ENCODE assay signal across 12 cellular contexts in the genomic region with DNA sequence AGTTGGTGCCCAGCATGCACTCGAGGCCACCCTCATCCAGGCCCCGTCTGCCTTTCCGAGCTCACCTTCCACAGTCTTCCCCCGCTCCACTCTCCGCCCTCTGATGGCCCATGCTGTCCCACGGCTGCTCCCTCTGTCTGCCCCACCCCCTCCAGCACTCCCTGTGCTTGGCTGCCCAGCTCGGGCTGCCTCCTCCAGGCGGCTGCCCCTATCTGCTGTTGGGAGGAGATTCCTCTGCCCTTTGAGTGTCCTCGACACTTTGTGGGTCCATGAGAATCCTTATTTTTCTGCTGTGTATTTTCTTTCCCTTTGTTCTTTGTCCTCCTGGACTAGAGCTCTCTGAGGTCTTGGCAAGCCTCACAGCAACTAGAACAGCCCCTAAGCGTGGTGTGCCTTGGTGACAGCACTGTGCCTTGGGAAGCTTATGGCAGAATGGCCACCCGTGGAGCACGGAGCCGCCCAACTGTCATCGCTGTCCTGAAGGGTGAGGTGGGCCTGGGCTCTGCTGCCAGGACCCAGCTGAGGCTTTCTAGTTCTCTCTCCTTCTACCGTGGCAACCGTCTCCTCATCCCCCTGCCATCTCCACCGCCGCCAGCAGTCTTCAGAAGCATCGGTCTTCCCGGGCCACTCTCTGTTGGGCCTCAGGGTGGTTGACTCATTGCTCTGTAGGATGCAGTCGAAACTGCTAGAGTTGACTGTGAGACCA. TPM values are rescaled to one million over a fixed set of nuclear protein-coding genes. Genes with fewer than 3 reads are reported as not detected.
DNase-seq lines count a peak whose midpoint lies in the region; ATAC-seq, FAIRE-seq and TF ChIP-seq lines count a peak whose summit lies in the region.
"Had no signal": no experiment of that assay in that cellular context is flagged by ENCODE, and none has a peak within 500 bp of the region (broad histone marks: within the 10 kb centered on the region; RNA-seq: fewer than 3 reads in every experiment).

No MANE protein-coding gene starts in this region.

- H3K9me3 ChIP-seq in K562 (replicated peaks; ENCODE audit: control insufficient read depth, insufficient read depth, low read depth, low read length) (no peaks in the 10 kb centered on the region), right atrium auricular region (no peaks in the 10 kb centered on the region), body of pancreas (no peaks in the 10 kb centered on the region)
- H3K9me3 ChIP-seq: prostate gland had no signal

- ATAC-seq in activated CD4-positive, alpha-beta T cell treated with anti-CD3 and anti-CD28 coated beads for 36 hours, result no peak
- ATAC-seq in K562 (no peak), HG03175 (IDR thresholded peaks at IDR 0.05; ENCODE audit: unreplicated experiment) (no peak), body of pancreas (no peak)
- no peak for ATAC-seq in stimulated activated memory B cell treated with anti-CD40 and anti-IgM and Interleukin-4, amounts not matched to agents 10 μg/mL and 1 μg/mL and 100 μg/mL, for 72 hours

- in situ Hi-C loops in K562 (cut with MboI), result no loop called here

- H3K27me3 ChIP-seq in K562 (ENCODE audit: control insufficient read depth in 2 of 2, insufficient read depth in 2 of 2, low read length in 2 of 2) (no peaks in the 10 kb centered on the region), right atrium auricular region (no peaks in the 10 kb centered on the region), body of pancreas (no peaks in the 10 kb centered on the region)

- peaks cover 67% of the 10 kb centered on the region for H4K20me1 ChIP-seq in K562 (replicated peaks; ENCODE audit: control insufficient read depth, insufficient read depth, low read length)

- intact Hi-C loops in activated CD4-positive, alpha-beta T cell treated with anti-CD3 and anti-CD28 coated beads for 36 hours (cut with DNase I, micrococcal nuclease), result no loop called here
- intact Hi-C loops in activated CD4-positive, alpha-beta T cell treated with anti-CD3 and anti-CD28 coated beads, Interleukin-2, amount 10 ng/mL, durations not matched to agents 24 days and 14 days (cut with micrococcal nuclease), result no loop called here
- intact Hi-C loops in K562 (cut with micrococcal nuclease) (no loop called here), body of pancreas (cut with DNase I) (no loop called here)

- TF ChIP-seq POLR2A in K562 (conservative IDR thresholded peaks at IDR 0.05), result no peak
- no peak for TF ChIP-seq POLR2A in body of pancreas (IDR thresholded peaks at IDR 0.05)

- H3K27ac ChIP-seq in K562 (ENCODE audit: extremely low read depth, low read depth, low read length) (no peak overlapping the region), right atrium auricular region (peak overlapping the region; percentile 29 to 47), body of pancreas (peak overlapping the region in 1 of 4 donors; percentile 25)

- no peak overlapping the region for H3K4me3 Mint-ChIP-seq in activated CD4-positive, alpha-beta T cell treated with anti-CD3 and anti-CD28 coated beads for 36 hours
- no peak overlapping the region for H3K4me3 Mint-ChIP-seq in activated CD4-positive, alpha-beta T cell treated with anti-CD3 and anti-CD28 coated beads, Interleukin-2, amount 10 ng/mL, durations not matched to agents 24 days and 14 days
- no peak overlapping the region for H3K4me3 Mint-ChIP-seq in stimulated activated memory B cell treated with anti-CD40 and anti-IgM and Interleukin-4, amounts not matched to agents 10 μg/mL and 1 μg/mL and 100 μg/mL, for 72 hours
- H3K4me3 Mint-ChIP-seq: activated B cell treated with CpG ODN at 0.5 μM for 24 hours had no signal

- POLR2A ChIA-PET in activated CD4-positive, alpha-beta T cell treated with anti-CD3 and anti-CD28 coated beads for 36 hours (lab: Charles Lee), result no interaction called here
- POLR2A ChIA-PET in K562 (lab: Yijun Ruan, JAX), result interaction anchor here (0.5 to 2.1 kb wide), 3 partner anchors 9 to 1543 kb away, joined by 3 to 15 read pairs (median 3); no protein-coding TSS in a partner anchor

- H3K9ac ChIP-seq in K562 (ENCODE audit: insufficient read depth in 1 of 2, low read depth in 2 of 2, low read length in 2 of 2), result peak overlapping the region in 1 of 2 experiments; percentile 81; a peak in 2 of 4 replicates

- BruUV-seq in K562 (replicated peaks; lab: Mats Ljungman, UMichigan), result no TSS peak

- H3K4me3 ChIP-seq in K562 (no peak overlapping the region), right atrium auricular region (no peak overlapping the region), body of pancreas (no peak overlapping the region)
- H3K4me3 ChIP-seq: prostate gland had no signal

- CTCF ChIA-PET in activated CD4-positive, alpha-beta T cell treated with anti-CD3 and anti-CD28 coated beads for 36 hours (lab: Charles Lee), result interaction anchor here (0.5 to 2.6 kb wide), 5 partner anchors 9 to 1775 kb away, joined by 3 to 12 read pairs (median 7); a partner anchor contains a TSS
- CTCF ChIA-PET in K562 (lab: Yijun Ruan, JAX; ENCODE audit: low intra/inter-chr PET ratio), result no interaction called here

- H3K36me3 Mint-ChIP-seq in activated CD4-positive, alpha-beta T cell treated with anti-CD3 and anti-CD28 coated beads for 36 hours (ENCODE audit: low read depth), result peaks cover 36% of the 10 kb centered on the region
- H3K36me3 Mint-ChIP-seq in activated CD4-positive, alpha-beta T cell treated with anti-CD3 and anti-CD28 coated beads, Interleukin-2, amount 10 ng/mL, durations not matched to agents 24 days and 14 days (ENCODE audit: low read depth), result peaks cover 45% of the 10 kb centered on the region
- peaks cover 33% of the 10 kb centered on the region for H3K36me3 Mint-ChIP-seq in stimulated activated memory B cell treated with anti-CD40 and anti-IgM and Interleukin-4, amounts not matched to agents 10 μg/mL and 1 μg/mL and 100 μg/mL, for 72 hours

- H3K79me2 ChIP-seq in K562 (ENCODE audit: control insufficient read depth, insufficient read depth, low read length), result peaks cover 72% of the 10 kb centered on the region

- TF ChIP-seq EP300 in K562 (IDR thresholded peaks at IDR 0.05; ENCODE audit: low read length), result no peak

- DNase-seq in activated CD4-positive, alpha-beta T cell treated with anti-CD3 and anti-CD28 coated beads for 36 hours, result peak; percentile 48
- DNase-seq in activated CD4-positive, alpha-beta T cell treated with anti-CD3 and anti-CD28 coated beads, Interleukin-2, amount 10 ng/mL, durations not matched to agents 24 days and 14 days, result no peak
- DNase-seq in K562 (ENCODE audit: extremely low read depth in 1 of 4, low spot score in 3 of 4), result no peak
- no peak for DNase-seq in right atrium auricular region (ENCODE audit: low spot score)
- no peak for DNase-seq in COLO668 (lab: John Stamatoyannopoulos, UW; ENCODE audit: unreplicated experiment)
- DNase-seq in body of pancreas, result no peak
- DNase-seq: 8988T, activated B cell treated with CpG ODN at 0.5 μM for 24 hours, NCI-H1048 had no signal

- no peak for FAIRE-seq in K562 (lab: Jason Lieb, UNC)

- WGBS in K562 (ENCODE audit: insufficient coverage, low coverage, missing lambda C conversion rate), result 88% methylated on average over 18 of the region's 21 CpGs
- WGBS in body of pancreas, 2 donors, result 72 to 84% methylated on average over 21 of the region's 21 CpGs

- no peak overlapping the region for H2AFZ ChIP-seq in K562 (ENCODE audit: low read depth, low read length)

- no peaks in the 10 kb centered on the region for H3K9me1 ChIP-seq in K562 (ENCODE audit: control insufficient read depth, insufficient read depth, low read length)

- peaks cover 52% of the 10 kb centered on the region for H3K4me1 Mint-ChIP-seq in activated CD4-positive, alpha-beta T cell treated with anti-CD3 and anti-CD28 coated beads for 36 hours
- peaks cover 31% of the 10 kb centered on the region for H3K4me1 Mint-ChIP-seq in activated CD4-positive, alpha-beta T cell treated with anti-CD3 and anti-CD28 coated beads, Interleukin-2, amount 10 ng/mL, durations not matched to agents 24 days and 14 days
- peaks cover 59% of the 10 kb centered on the region for H3K4me1 Mint-ChIP-seq in stimulated activated memory B cell treated with anti-CD40 and anti-IgM and Interleukin-4, amounts not matched to agents 10 μg/mL and 1 μg/mL and 100 μg/mL, for 72 hours

- peak overlapping the region; percentile 49 for H3K27ac Mint-ChIP-seq in activated CD4-positive, alpha-beta T cell treated with anti-CD3 and anti-CD28 coated beads for 36 hours
- no peak overlapping the region for H3K27ac Mint-ChIP-seq in activated CD4-positive, alpha-beta T cell treated with anti-CD3 and anti-CD28 coated beads, Interleukin-2, amount 10 ng/mL, durations not matched to agents 24 days and 14 days
- peak overlapping the region; percentile 30 for H3K27ac Mint-ChIP-seq in stimulated activated memory B cell treated with anti-CD40 and anti-IgM and Interleukin-4, amounts not matched to agents 10 μg/mL and 1 μg/mL and 100 μg/mL, for 72 hours
- H3K27ac Mint-ChIP-seq: activated B cell treated with CpG ODN at 0.5 μM for 24 hours had no signal

- H3K27me3 Mint-ChIP-seq in activated CD4-positive, alpha-beta T cell treated with anti-CD3 and anti-CD28 coated beads for 36 hours, result no peaks in the 10 kb centered on the region
- no peaks in the 10 kb centered on the region for H3K27me3 Mint-ChIP-seq in activated CD4-positive, alpha-beta T cell treated with anti-CD3 and anti-CD28 coated beads, Interleukin-2, amount 10 ng/mL, durations not matched to agents 24 days and 14 days
- H3K27me3 Mint-ChIP-seq in stimulated activated memory B cell treated with anti-CD40 and anti-IgM and Interleukin-4, amounts not matched to agents 10 μg/mL and 1 μg/mL and 100 μg/mL, for 72 hours, result no peaks in the 10 kb centered on the region
- H3K27me3 Mint-ChIP-seq: activated B cell treated with CpG ODN at 0.5 μM for 24 hours had no signal

- H3K36me3 ChIP-seq in K562 (ENCODE audit: control insufficient read depth, insufficient read depth, low read length), result peaks cover 86% of the 10 kb centered on the region
- peaks cover 38% of the 10 kb centered on the region for H3K36me3 ChIP-seq in right atrium auricular region
- peaks cover 6 to 14% of the 10 kb centered on the region in 2 donors for H3K36me3 ChIP-seq in body of pancreas (replicated peaks in 1 of 2; ENCODE audit: insufficient read depth in 1 of 2, low read depth in 2 of 2)

- TF ChIP-seq CTCF in K562 (IDR thresholded peaks at IDR 0.05 in 2 of 3, conservative IDR thresholded peaks at IDR 0.05 in 1 of 3; ENCODE audit: insufficient read depth in 2 of 3, low read depth in 1 of 3, low read length in 3 of 3) (no peak), right atrium auricular region (IDR thresholded peaks at IDR 0.05) (no peak), body of pancreas (IDR thresholded peaks at IDR 0.05) (no peak)

- TF ChIP-seq RAD21 in K562 (CRISPR knock-in tag; conservative IDR thresholded peaks at IDR 0.05 in 1 of 2, IDR thresholded peaks at IDR 0.05 in 1 of 2), result no peak

- H3K4me2 ChIP-seq in K562 (ENCODE audit: insufficient read depth, low read length), result no peak overlapping the region

- no peaks in the 10 kb centered on the region for H3K9me3 Mint-ChIP-seq in activated CD4-positive, alpha-beta T cell treated with anti-CD3 and anti-CD28 coated beads for 36 hours (ENCODE audit: low read depth)
- no peaks in the 10 kb centered on the region for H3K9me3 Mint-ChIP-seq in activated CD4-positive, alpha-beta T cell treated with anti-CD3 and anti-CD28 coated beads, Interleukin-2, amount 10 ng/mL, durations not matched to agents 24 days and 14 days
- no peaks in the 10 kb centered on the region for H3K9me3 Mint-ChIP-seq in stimulated activated memory B cell treated with anti-CD40 and anti-IgM and Interleukin-4, amounts not matched to agents 10 μg/mL and 1 μg/mL and 100 μg/mL, for 72 hours
- H3K9me3 Mint-ChIP-seq: activated B cell treated with CpG ODN at 0.5 μM for 24 hours had no signal

- peaks cover 24 to 47% of the 10 kb centered on the region in 2 experiments; a peak in 4 of 5 replicates for H3K4me1 ChIP-seq in K562 (replicated peaks in 1 of 2; ENCODE audit: control insufficient read depth in 2 of 2, insufficient read depth in 2 of 2, low read length in 2 of 2)
- H3K4me1 ChIP-seq in right atrium auricular region, result peaks cover 0 to 64% of the 10 kb centered on the region in 2 donors
- peaks cover 55% of the 10 kb centered on the region for H3K4me1 ChIP-seq in body of pancreas

RNA-seq across cellular contexts. Expression of a gene that starts 5.2 kb away (rescaled TPM):
- total RNA-seq in activated CD4-positive, alpha-beta T cell treated with anti-CD3 and anti-CD28 coated beads for 36 hours, result 10 to 100 TPM; 50.1 to 69.2 TPM
- total RNA-seq in activated CD4-positive, alpha-beta T cell treated with anti-CD3 and anti-CD28 coated beads, Interleukin-2, amount 10 ng/mL, durations not matched to agents 24 days and 14 days, result 72.0 and 72.4 TPM in 2 replicates
- 28.6 and 94.1 TPM in 2 replicates for total RNA-seq in K562 (2011; cell fraction: chromatin; rRNA removed; ENCODE audit: low replicate concordance)
- total RNA-seq in K562 (2011; cell fraction: nucleolus; rRNA removed), result 70.3 and 71.4 TPM in 2 replicates
- 51.0 and 57.9 TPM in 2 replicates for total RNA-seq in K562 (2011; cell fraction: nucleoplasm; rRNA removed)
- total RNA-seq in K562 (2014; rRNA removed) (116 and 120 TPM in 2 replicates), K562 (2014; rRNA removed; fragmentation: Illumina TruSeq; extraction: Trizol) (49.6 and 59.2 TPM in 2 replicates), K562 (2015; rRNA removed; fragmentation: Illumina TruSeq; extraction: Trizol) (74.3 and 78.1 TPM in 2 replicates), K562 (2021) (108 and 110 TPM in 2 replicates), right atrium auricular region (10 to 100 TPM; 33.7 to 36.0 TPM), body of pancreas (10 to 100 TPM; 11.2 to 14.5 TPM)
- polyA plus RNA-seq in K562 (2011; rRNA removed) (74.7 and 79.2 TPM in 2 replicates), K562 (2014; fragmentation: Illumina TruSeq; extraction: Trizol) (80.6 and 113 TPM in 2 replicates), K562 (2014; fragmentation: Nextera tagmentation; extraction: Ambion mirVana) (10 to 100 TPM; 42.1 to 67.0 TPM), K562 (2014; rRNA removed) (111 and 121 TPM in 2 replicates)
- polyA plus RNA-seq in K562 (2011; cell fraction: cytosol; rRNA removed), result 89.1 and 124 TPM in 2 replicates
- polyA plus RNA-seq in K562 (2011; cell fraction: nucleus; rRNA removed), result 42.9 and 47.3 TPM in 2 replicates
- 42.1 and 72.6 TPM in 2 replicates for polyA plus RNA-seq in K562 (2012)
- 34.5 and 60.2 TPM in 2 replicates for polyA minus RNA-seq in K562 (2011; rRNA and poly(A)+ RNA removed)
- 23.4 and 42.2 TPM in 2 replicates for polyA minus RNA-seq in K562 (2011; cell fraction: cytosol; rRNA and poly(A)+ RNA removed)
- polyA minus RNA-seq in K562 (2011; cell fraction: nucleus; rRNA and poly(A)+ RNA removed), result 14.7 and 15.7 TPM in 2 replicates

RNA-seq across cellular contexts. Expression of a gene that starts 10.2 kb away (rescaled TPM):
- not detected for total RNA-seq in activated CD4-positive, alpha-beta T cell treated with anti-CD3 and anti-CD28 coated beads for 36 hours
- not detected in 2 replicates for total RNA-seq in activated CD4-positive, alpha-beta T cell treated with anti-CD3 and anti-CD28 coated beads, Interleukin-2, amount 10 ng/mL, durations not matched to agents 24 days and 14 days
- total RNA-seq in K562 (2011; cell fraction: chromatin; rRNA removed; ENCODE audit: low replicate concordance), result not detected in 2 replicates
- not detected in 2 replicates for total RNA-seq in K562 (2011; cell fraction: nucleolus; rRNA removed)
- total RNA-seq in K562 (2011; cell fraction: nucleoplasm; rRNA removed), result not detected in 2 replicates
- total RNA-seq in K562 (2014; rRNA removed), result 0.12 TPM in 1 of 2 replicates, not detected in the other
- not detected in 2 replicates for total RNA-seq in K562 (2014; rRNA removed; fragmentation: Illumina TruSeq; extraction: Trizol)
- not detected in 2 replicates for total RNA-seq in K562 (2015; rRNA removed; fragmentation: Illumina TruSeq; extraction: Trizol)
- not detected in 2 replicates for total RNA-seq in K562 (2021)
- not detected in 2 replicates for polyA plus RNA-seq in K562 (2011; rRNA removed)
- not detected in 2 replicates for polyA plus RNA-seq in K562 (2011; cell fraction: cytosol; rRNA removed)
- not detected in 2 replicates for polyA plus RNA-seq in K562 (2011; cell fraction: nucleus; rRNA removed)
- polyA plus RNA-seq in K562 (2012), result not detected in 2 replicates
- polyA plus RNA-seq in K562 (2014; fragmentation: Illumina TruSeq; extraction: Trizol), result not detected in 2 replicates
- not detected for polyA plus RNA-seq in K562 (2014; fragmentation: Nextera tagmentation; extraction: Ambion mirVana)
- polyA plus RNA-seq in K562 (2014; rRNA removed), result not detected in 2 replicates
- polyA minus RNA-seq in K562 (2011; rRNA and poly(A)+ RNA removed), result not detected in 2 replicates
- polyA minus RNA-seq in K562 (2011; cell fraction: cytosol; rRNA and poly(A)+ RNA removed), result not detected in 2 replicates
- polyA minus RNA-seq in K562 (2011; cell fraction: nucleus; rRNA and poly(A)+ RNA removed), result not detected in 2 replicates
- total RNA-seq in right atrium auricular region, result not detected
- total RNA-seq in body of pancreas, result not detected
- total RNA-seq: activated B cell treated with CpG ODN at 0.5 μM for 24 hours, prostate gland had no signal

RNA-seq across cellular contexts. Expression of a gene that starts 10.8 kb away (rescaled TPM):
- 10 to 100 TPM; 13.4 to 15.0 TPM for total RNA-seq in activated CD4-positive, alpha-beta T cell treated with anti-CD3 and anti-CD28 coated beads for 36 hours
- 21.9 and 22.7 TPM in 2 replicates for total RNA-seq in activated CD4-positive, alpha-beta T cell treated with anti-CD3 and anti-CD28 coated beads, Interleukin-2, amount 10 ng/mL, durations not matched to agents 24 days and 14 days
- total RNA-seq in K562 (2011; cell fraction: chromatin; rRNA removed; ENCODE audit: low replicate concordance), result 8.0 and 24.6 TPM in 2 replicates
- total RNA-seq in K562 (2011; cell fraction: nucleolus; rRNA removed), result 20.2 and 20.4 TPM in 2 replicates
- total RNA-seq in K562 (2011; cell fraction: nucleoplasm; rRNA removed), result 10.2 and 12.6 TPM in 2 replicates
- 12.4 and 15.8 TPM in 2 replicates for total RNA-seq in K562 (2014; rRNA removed)
- total RNA-seq in K562 (2014; rRNA removed; fragmentation: Illumina TruSeq; extraction: Trizol), result 4.1 and 4.9 TPM in 2 replicates
- 8.6 TPM in 2 replicates for total RNA-seq in K562 (2015; rRNA removed; fragmentation: Illumina TruSeq; extraction: Trizol)
- total RNA-seq in K562 (2021), result 17.1 and 17.3 TPM in 2 replicates
- polyA plus RNA-seq in K562 (2011; rRNA removed), result 11.3 and 13.1 TPM in 2 replicates
- polyA plus RNA-seq in K562 (2011; cell fraction: cytosol; rRNA removed), result 10.5 and 18.2 TPM in 2 replicates
- 26.0 and 42.0 TPM in 2 replicates for polyA plus RNA-seq in K562 (2011; cell fraction: nucleus; rRNA removed)
- polyA plus RNA-seq in K562 (2012), result 11.4 and 12.4 TPM in 2 replicates
- polyA plus RNA-seq in K562 (2014; fragmentation: Illumina TruSeq; extraction: Trizol), result 12.8 and 13.1 TPM in 2 replicates
- polyA plus RNA-seq in K562 (2014; fragmentation: Nextera tagmentation; extraction: Ambion mirVana), result 1 to 10 TPM in 1 of 2 experiments, under 1 TPM in 1; 0.92 to 1.1 TPM
- polyA plus RNA-seq in K562 (2014; rRNA removed), result 17.8 and 19.5 TPM in 2 replicates
- polyA minus RNA-seq in K562 (2011; rRNA and poly(A)+ RNA removed), result 3.6 and 4.9 TPM in 2 replicates
- 5.0 and 6.1 TPM in 2 replicates for polyA minus RNA-seq in K562 (2011; cell fraction: cytosol; rRNA and poly(A)+ RNA removed)
- polyA minus RNA-seq in K562 (2011; cell fraction: nucleus; rRNA and poly(A)+ RNA removed), result 7.3 and 9.0 TPM in 2 replicates
- total RNA-seq in right atrium auricular region, result 10 to 100 TPM; 10.2 to 12.6 TPM
- 10 to 100 TPM; 12.7 to 14.5 TPM for total RNA-seq in body of pancreas

RNA-seq across cellular contexts. Expression of a gene that starts 34.3 kb away (rescaled TPM):
- total RNA-seq in activated CD4-positive, alpha-beta T cell treated with anti-CD3 and anti-CD28 coated beads for 36 hours, result under 1 TPM; 0.49 to 0.57 TPM
- 3.4 and 3.8 TPM in 2 replicates for total RNA-seq in activated CD4-positive, alpha-beta T cell treated with anti-CD3 and anti-CD28 coated beads, Interleukin-2, amount 10 ng/mL, durations not matched to agents 24 days and 14 days
- not detected in 2 replicates for total RNA-seq in K562 (2011; cell fraction: chromatin; rRNA removed; ENCODE audit: low replicate concordance)
- total RNA-seq in K562 (2011; cell fraction: nucleolus; rRNA removed), result not detected in 2 replicates
- total RNA-seq in K562 (2011; cell fraction: nucleoplasm; rRNA removed), result not detected in 2 replicates
- total RNA-seq in K562 (2014; rRNA removed) (not detected in 2 replicates), K562 (2014; rRNA removed; fragmentation: Illumina TruSeq; extraction: Trizol) (not detected in 2 replicates), K562 (2015; rRNA removed; fragmentation: Illumina TruSeq; extraction: Trizol) (not detected in 2 replicates), K562 (2021) (not detected in 2 replicates), right atrium auricular region (1 to 10 TPM; 1.1 to 6.9 TPM), body of pancreas (1 to 10 TPM in 1 of 2 donors, not detected in 1; 1.0 TPM)
- polyA plus RNA-seq in K562 (2011; rRNA removed) (not detected in 2 replicates), K562 (2014; fragmentation: Illumina TruSeq; extraction: Trizol) (not detected in 2 replicates), K562 (2014; fragmentation: Nextera tagmentation; extraction: Ambion mirVana) (not detected), K562 (2014; rRNA removed) (0.21 TPM in 1 of 2 replicates, not detected in the other)
- polyA plus RNA-seq in K562 (2011; cell fraction: cytosol; rRNA removed), result 0.18 TPM in 1 of 2 replicates, not detected in the other
- polyA plus RNA-seq in K562 (2011; cell fraction: nucleus; rRNA removed), result 0.13 TPM in 1 of 2 replicates, not detected in the other
- polyA plus RNA-seq in K562 (2012), result not detected in 2 replicates
- polyA minus RNA-seq in K562 (2011; rRNA and poly(A)+ RNA removed), result not detected in 2 replicates
- not detected in 2 replicates for polyA minus RNA-seq in K562 (2011; cell fraction: cytosol; rRNA and poly(A)+ RNA removed)
- polyA minus RNA-seq in K562 (2011; cell fraction: nucleus; rRNA and poly(A)+ RNA removed), result not detected in 2 replicates
- total RNA-seq: activated B cell treated with CpG ODN at 0.5 μM for 24 hours had no signal
